ENCODE assay signal across 22 cellular contexts in genomic region chr2:221364672-221365071, GRCh38.
DNase-seq lines count a peak whose midpoint lies in the region; ATAC-seq and TF ChIP-seq lines count a peak whose summit lies in the region.
"Had no signal": no experiment of that assay in that cellular context is flagged by ENCODE, and none has a peak within 500 bp of the region (broad histone marks: within the 10 kb centered on the region; RNA-seq: fewer than 3 reads in every experiment).

No MANE protein-coding gene starts in this region.

- 0 out of 2 replicates have a peak, but pooled peaks cover 4% of the 10 kb centered on the region for H3K9me2 ChIP-seq in PC-9 (ENCODE audit: insufficient read depth)

- no peaks in the 10 kb centered on the region for H3K4me1 Mint-ChIP-seq in CD4-positive, CD25-positive, alpha-beta regulatory T cell
- peaks cover 15% of the 10 kb centered on the region for H3K4me1 Mint-ChIP-seq in Caco-2 (ENCODE audit: low read depth, unreplicated experiment)
- H3K4me1 Mint-ChIP-seq: CD14-positive monocyte had no signal

- no peak for TF ChIP-seq CTCF in Caco-2 (IDR thresholded peaks at IDR 0.05; ENCODE audit: insufficient read depth in 1 of 2, low read depth in 1 of 2, low read length in 1 of 2, severe bottlenecking in 1 of 2, unreplicated experiment in 1 of 2)
- TF ChIP-seq CTCF in PC-9 (conservative IDR thresholded peaks at IDR 0.05): no peak

- CTCF ChIA-PET in Caco-2 (lab: Charles Lee): no interaction called here
- CTCF ChIA-PET in PC-9 (lab: Charles Lee): no interaction called here

- H3K27ac ChIP-seq in CD4-positive, CD25-positive, alpha-beta regulatory T cell (ENCODE audit: insufficient read depth, low read length, poor library complexity, severe bottlenecking): no peak overlapping the region
- no peak overlapping the region for H3K27ac ChIP-seq in PC-9
- H3K27ac ChIP-seq: BLaER1 had no signal

- BruUV-seq in Caco-2 (replicated peaks; lab: Mats Ljungman, UMichigan) (no TSS peak), PC-9 (replicated peaks; lab: Mats Ljungman, UMichigan) (no TSS peak)

- no peak overlapping the region for H3K4me3 Mint-ChIP-seq in CD4-positive, CD25-positive, alpha-beta regulatory T cell
- no peak overlapping the region for H3K4me3 Mint-ChIP-seq in Caco-2 (ENCODE audit: unreplicated experiment)
- H3K4me3 Mint-ChIP-seq: CD14-positive monocyte; CD4-positive, alpha-beta T cell; CD8-positive, alpha-beta T cell had no signal

- no peaks in the 10 kb centered on the region for H3K4me1 ChIP-seq in CD4-positive, CD25-positive, alpha-beta regulatory T cell (ENCODE audit: control insufficient read depth, insufficient read depth, low read length, poor library complexity, severe bottlenecking)
- H3K4me1 ChIP-seq in Caco-2 (no peaks in the 10 kb centered on the region), PC-9 (replicated peaks; ENCODE audit: insufficient read depth) (no peaks in the 10 kb centered on the region)
- H3K4me1 ChIP-seq: BE2C, BLaER1 had no signal

- H3K27ac Mint-ChIP-seq in CD4-positive, CD25-positive, alpha-beta regulatory T cell: peak overlapping the region in 2 of 3 donors; percentile 0 to 10
- H3K27ac Mint-ChIP-seq in Caco-2 (ENCODE audit: unreplicated experiment): peak overlapping the region; percentile 2
- H3K27ac Mint-ChIP-seq: CD14-positive monocyte; CD4-positive, alpha-beta T cell; CD8-positive, alpha-beta T cell had no signal

- DNase-seq in CD4-positive, CD25-positive, alpha-beta regulatory T cell: no peak
- DNase-seq in Caco-2 (no peak), left colon (no peak), activated T-cell treated with anti-CD3 and anti-CD28 coated beads for 4 hours (no peak), PC-9 (no peak)
- DNase-seq in stimulated activated CD4-positive, alpha-beta T cell treated with anti-CD3 and anti-CD28 coated beads, Interleukin-1b, Interleukin-23, amount 100 ng/mL, for 48 hours: no peak
- DNase-seq: 8988T; ACHN; BE2C; C1 segment of cervical spinal cord; CD4-positive, alpha-beta T cell; CD8-positive, alpha-beta T cell; DMS 273 treated with DMSO at 0.1 percent for 48 hours; DMS153; DMS53; DMS79; DND-41; EL; GDM1 had no signal

- no peaks in the 10 kb centered on the region for H3K9me3 Mint-ChIP-seq in CD4-positive, CD25-positive, alpha-beta regulatory T cell
- no peaks in the 10 kb centered on the region for H3K9me3 Mint-ChIP-seq in Caco-2 (ENCODE audit: unreplicated experiment)
- H3K9me3 Mint-ChIP-seq: CD4-positive, alpha-beta T cell; CD8-positive, alpha-beta T cell had no signal

- peaks cover 2% of the 10 kb centered on the region for H3K27me3 ChIP-seq in CD4-positive, CD25-positive, alpha-beta regulatory T cell (ENCODE audit: control insufficient read depth, insufficient read depth, low read length)
- H3K27me3 ChIP-seq in Caco-2 (replicated peaks; ENCODE audit: control insufficient read depth, insufficient read depth, low read length): no peaks in the 10 kb centered on the region
- no peaks in the 10 kb centered on the region for H3K27me3 ChIP-seq in PC-9 (ENCODE audit: insufficient read depth, low read depth)
- H3K27me3 ChIP-seq: BE2C, BLaER1 had no signal

- ATAC-seq in CD4-positive, CD25-positive, alpha-beta regulatory T cell (ENCODE audit: low read depth in 2 of 2): no peak
- ATAC-seq in left colon: peak; percentile 79
- ATAC-seq: CD8-positive, alpha-beta T cell; GM12878 had no signal

- H3K4me3 ChIP-seq in CD4-positive, CD25-positive, alpha-beta regulatory T cell (ENCODE audit: low read depth, low read length): no peak overlapping the region
- H3K4me3 ChIP-seq in Caco-2 (ENCODE audit: low read depth, low read length) (no peak overlapping the region), PC-9 (no peak overlapping the region)
- H3K4me3 ChIP-seq: BLaER1, GM12878 had no signal

- POLR2A ChIA-PET in Caco-2 (lab: Charles Lee) (no interaction called here), PC-9 (lab: Charles Lee; ENCODE audit: unreplicated experiment) (no interaction called here)

- peaks cover 8% of the 10 kb centered on the region; the same call in 1 of the 2 replicates for H3F3A ChIP-seq in PC-9 (ENCODE audit: insufficient read depth, low read depth)

- no peaks in the 10 kb centered on the region for H3K27me3 Mint-ChIP-seq in CD4-positive, CD25-positive, alpha-beta regulatory T cell
- no peaks in the 10 kb centered on the region for H3K27me3 Mint-ChIP-seq in Caco-2 (ENCODE audit: insufficient read depth, unreplicated experiment)
- H3K27me3 Mint-ChIP-seq: CD4-positive, alpha-beta T cell had no signal

- H3K36me3 Mint-ChIP-seq in CD4-positive, CD25-positive, alpha-beta regulatory T cell: no peaks in the 10 kb centered on the region
- no peaks in the 10 kb centered on the region for H3K36me3 Mint-ChIP-seq in Caco-2 (ENCODE audit: insufficient read depth, unreplicated experiment)
- H3K36me3 Mint-ChIP-seq: CD14-positive monocyte; CD8-positive, alpha-beta T cell had no signal

- intact Hi-C loops in Caco-2 (cut with micrococcal nuclease; ENCODE audit: unreplicated experiment): no loop called here
- intact Hi-C loops in left colon (cut with DNase I, micrococcal nuclease): no loop called here
- intact Hi-C loops in PC-9 (cut with micrococcal nuclease; ENCODE audit: unreplicated experiment): no loop called here

- H3K4me2 ChIP-seq in PC-9: no peak overlapping the region
- H3K4me2 ChIP-seq: BLaER1 had no signal

- no peaks in the 10 kb centered on the region for H3K36me3 ChIP-seq in CD4-positive, CD25-positive, alpha-beta regulatory T cell (ENCODE audit: control insufficient read depth, insufficient read depth, low read length)
- H3K36me3 ChIP-seq in Caco-2 (ENCODE audit: control insufficient read depth, insufficient read depth, low read length) (no peaks in the 10 kb centered on the region), PC-9 (ENCODE audit: low read depth) (no peaks in the 10 kb centered on the region)
- H3K36me3 ChIP-seq: BE2C, BLaER1 had no signal

- H3K9me3 ChIP-seq in CD4-positive, CD25-positive, alpha-beta regulatory T cell (ENCODE audit: control insufficient read depth in 2 of 2, low read length in 2 of 2): no peaks in the 10 kb centered on the region
- no peaks in the 10 kb centered on the region for H3K9me3 ChIP-seq in Caco-2
- H3K9me3 ChIP-seq in PC-9 (ENCODE audit: insufficient read depth, low read depth): no peaks in the 10 kb centered on the region
- H3K9me3 ChIP-seq: BE2C, BLaER1 had no signal

- H2AFZ ChIP-seq in PC-9: no peak overlapping the region

- no peaks in the 10 kb centered on the region for H4K20me1 ChIP-seq in PC-9 (ENCODE audit: insufficient read depth)
- H4K20me1 ChIP-seq: BLaER1 had no signal

- no peaks in the 10 kb centered on the region for H3K79me2 ChIP-seq in PC-9 (ENCODE audit: low read depth)
